In the genomic region with DNA sequence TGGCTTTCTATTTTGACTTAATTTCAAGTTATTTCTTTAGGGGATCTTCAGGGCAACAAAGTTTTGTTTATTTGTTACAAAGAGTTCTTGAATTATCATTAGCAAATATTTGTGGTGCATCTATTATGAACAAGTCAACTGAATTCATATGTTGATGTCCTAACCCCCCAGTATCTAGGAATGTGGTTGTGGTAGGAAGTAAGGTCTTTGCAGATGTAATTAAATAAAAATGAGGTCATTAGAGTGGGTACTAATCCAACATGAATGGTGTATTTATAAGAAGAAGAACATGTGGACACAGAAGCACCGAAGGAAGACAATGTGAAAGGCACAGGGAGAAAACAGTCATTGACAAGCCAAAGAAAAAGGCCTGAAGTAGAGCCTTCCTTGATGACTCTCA, we compare ENCODE assay signal across 23 cellular contexts.
DNase-seq lines count a peak whose midpoint lies in the region; ATAC-seq, FAIRE-seq and TF ChIP-seq lines count a peak whose summit lies in the region.
"Had no signal": no experiment of that assay in that cellular context is flagged by ENCODE, and none has a peak within 500 bp of the region (broad histone marks: within the 10 kb centered on the region; RNA-seq: fewer than 3 reads in every experiment).

No MANE protein-coding gene starts in this region.

- H3K27ac Mint-ChIP-seq in activated CD8-positive, alpha-beta T cell treated with anti-CD3 and anti-CD28 coated beads, Interleukin-2, amount 10 ng/mL, durations not matched to agents 7 days and 5 days: no peak overlapping the region
- H3K27ac Mint-ChIP-seq: CD4-positive, CD25-positive, alpha-beta regulatory T cell; CD8-positive, alpha-beta memory T cell; HFFc6 had no signal

- no peaks in the 10 kb centered on the region for H3K9me3 Mint-ChIP-seq in activated CD8-positive, alpha-beta T cell treated with anti-CD3 and anti-CD28 coated beads, Interleukin-2, amount 10 ng/mL, durations not matched to agents 7 days and 5 days (ENCODE audit: insufficient read depth)
- H3K9me3 Mint-ChIP-seq: CD8-positive, alpha-beta memory T cell; HFFc6 had no signal

- peak; percentile 52 for FAIRE-seq in H54 (lab: Jason Lieb, UNC)
- FAIRE-seq: G401.6, GM12891, K562 had no signal

- H3K27me3 Mint-ChIP-seq in activated CD8-positive, alpha-beta T cell treated with anti-CD3 and anti-CD28 coated beads, Interleukin-2, amount 10 ng/mL, durations not matched to agents 7 days and 5 days (ENCODE audit: low read depth): peaks cover 2% of the 10 kb centered on the region
- H3K27me3 Mint-ChIP-seq: CD4-positive, CD25-positive, alpha-beta regulatory T cell had no signal

- DNase-seq in H54 (ENCODE audit: insufficient read length, low spot score) (no peak), amniotic epithelial cell (ENCODE audit: low read depth) (peak; percentile 83), choroid plexus epithelial cell (ENCODE audit: low read depth) (peak; percentile 41), iris pigment epithelial cell (ENCODE audit: low read depth) (peak; percentile 41), hippocampal formation (lab: John Stamatoyannopoulos, UW) (no peak), NCI-H1930 (lab: John Stamatoyannopoulos, UW) (no peak)
- no peak for DNase-seq in activated CD8-positive, alpha-beta T cell treated with anti-CD3 and anti-CD28 coated beads, Interleukin-2, amount 10 ng/mL, durations not matched to agents 7 days and 5 days
- DNase-seq: BE2C; C1 segment of cervical spinal cord; CD4-positive, CD25-positive, alpha-beta regulatory T cell; CD8-positive, alpha-beta memory T cell; COR-L47; DMS 273 treated with DMSO at 0.1 percent for 48 hours; DMS53; DND-41; GM23248; HFFc6; IMR-90 had no signal

- H3K4me3 Mint-ChIP-seq in activated CD8-positive, alpha-beta T cell treated with anti-CD3 and anti-CD28 coated beads, Interleukin-2, amount 10 ng/mL, durations not matched to agents 7 days and 5 days: no peak overlapping the region
- H3K4me3 Mint-ChIP-seq: CD4-positive, CD25-positive, alpha-beta regulatory T cell; CD8-positive, alpha-beta memory T cell; HFFc6 had no signal

- no peak for ATAC-seq in activated CD8-positive, alpha-beta T cell treated with anti-CD3 and anti-CD28 coated beads, Interleukin-2, amount 10 ng/mL, durations not matched to agents 7 days and 5 days
- no peak for ATAC-seq in GM18511 (IDR thresholded peaks at IDR 0.05; ENCODE audit: unreplicated experiment)
- ATAC-seq: HCT116, K562 had no signal

- no peak for TF ChIP-seq CTCF in choroid plexus epithelial cell (conservative IDR thresholded peaks at IDR 0.05; ENCODE audit: low read depth, low read length)

- H3K4me3 ChIP-seq in choroid plexus epithelial cell (ENCODE audit: low read depth, low read length): no peak overlapping the region
- H3K4me3 ChIP-seq: GM23248, K562 had no signal

- no peaks in the 10 kb centered on the region for H3K4me1 Mint-ChIP-seq in activated CD8-positive, alpha-beta T cell treated with anti-CD3 and anti-CD28 coated beads, Interleukin-2, amount 10 ng/mL, durations not matched to agents 7 days and 5 days (ENCODE audit: low read depth)
- H3K4me1 Mint-ChIP-seq: CD4-positive, CD25-positive, alpha-beta regulatory T cell; CD8-positive, alpha-beta memory T cell had no signal

- POLR2A ChIA-PET in activated CD8-positive, alpha-beta T cell treated with anti-CD3 and anti-CD28 coated beads, Interleukin-2, amount 10 ng/mL, durations not matched to agents 7 days and 5 days (lab: Charles Lee): no interaction called here

- H3K36me3 Mint-ChIP-seq in activated CD8-positive, alpha-beta T cell treated with anti-CD3 and anti-CD28 coated beads, Interleukin-2, amount 10 ng/mL, durations not matched to agents 7 days and 5 days (ENCODE audit: low read depth): no peaks in the 10 kb centered on the region
- H3K36me3 Mint-ChIP-seq: CD4-positive, CD25-positive, alpha-beta regulatory T cell; CD8-positive, alpha-beta memory T cell had no signal

- CTCF ChIA-PET in activated CD8-positive, alpha-beta T cell treated with anti-CD3 and anti-CD28 coated beads, Interleukin-2, amount 10 ng/mL, durations not matched to agents 7 days and 5 days (lab: Charles Lee): no interaction called here

- TF ChIP-seq POLR2A in H54 (IDR thresholded peaks at IDR 0.05; ENCODE audit: low read depth, low read length): no peak

Comparison
In these comparisons a context has a peak if more than half of its experiments do, and no peak if none do; other contexts are left out.
1. DNase-seq: peak in amniotic epithelial cell (single experiment), choroid plexus epithelial cell (single experiment) and iris pigment epithelial cell (single experiment); none in H54 (single experiment), hippocampal formation (0 of 2), NCI-H1930 (0 of 2) and activated CD8-positive, alpha-beta T cell treated with anti-CD3 and anti-CD28 coated beads, Interleukin-2, amount 10 ng/mL, durations not matched to agents 7 days and 5 days (single experiment).